In genomic region chr12:71282020-71282419, GRCh38 we compare ENCODE assay signal across 21 cellular contexts.
DNase-seq lines count a peak whose midpoint lies in the region; ATAC-seq and TF ChIP-seq lines count a peak whose summit lies in the region.
"Had no signal": no experiment of that assay in that cellular context is flagged by ENCODE, and none has a peak within 500 bp of the region (broad histone marks: within the 10 kb centered on the region; RNA-seq: fewer than 3 reads in every experiment).

No MANE protein-coding gene starts in this region.

- H2AFZ ChIP-seq in GM23338 (peak overlapping the region; percentile 57), PC-3 (ENCODE audit: low read length) (0 out of 2 replicates have a peak overlapping the region, but pooled peaks have one; percentile 2)
- H2AFZ ChIP-seq: PC-9 had no signal

- H3K36me3 ChIP-seq in GM23338 (ENCODE audit: insufficient read depth) (no peaks in the 10 kb centered on the region), PC-3 (ENCODE audit: low read depth, low read length) (no peaks in the 10 kb centered on the region)
- H3K36me3 ChIP-seq: BE2C had no signal

- BruUV-seq in PC-3 (replicated peaks; lab: Mats Ljungman, UMichigan): no TSS peak

- H3K9ac ChIP-seq in PC-3 (ENCODE audit: low read length): no peak overlapping the region

- H4K20me1 ChIP-seq in GM23338 (replicated peaks; ENCODE audit: insufficient read depth) (no peaks in the 10 kb centered on the region), PC-3 (ENCODE audit: low read length) (no peaks in the 10 kb centered on the region)

- no peak overlapping the region for H3K4me2 ChIP-seq in GM23338
- no peak overlapping the region for H3K4me2 ChIP-seq in PC-3 (ENCODE audit: low read length)
- H3K4me2 ChIP-seq: PC-9 had no signal

- TF ChIP-seq CTCF in GM23338 (conservative IDR thresholded peaks at IDR 0.05; ENCODE audit: low read depth in 2 of 2) (no peak), PC-3 (conservative IDR thresholded peaks at IDR 0.05; ENCODE audit: low read depth, low read length) (no peak)

- peak overlapping the region; percentile 47; the same call in 1 of the 2 replicates for H3K27ac Mint-ChIP-seq in GM23338
- H3K27ac Mint-ChIP-seq: CD4-positive, CD25-positive, alpha-beta regulatory T cell had no signal

- CTCF ChIA-PET in PC-3 (lab: Charles Lee): no interaction called here

- H3F3A ChIP-seq in GM23338 (replicated peaks; ENCODE audit: low read depth) (no peaks in the 10 kb centered on the region), PC-3 (ENCODE audit: low read length, unreplicated experiment) (no peaks in the 10 kb centered on the region)

- H3K9me2 ChIP-seq in GM23338 (ENCODE audit: insufficient read depth): peaks cover 4% of the 10 kb centered on the region; the same call in 1 of the 2 replicates
- H3K9me2 ChIP-seq in PC-3 (replicated peaks; ENCODE audit: low read length): no peaks in the 10 kb centered on the region

- H3K27me3 ChIP-seq in GM23338 (ENCODE audit: insufficient read depth) (no peaks in the 10 kb centered on the region), PC-3 (ENCODE audit: low read length) (no peaks in the 10 kb centered on the region)
- H3K27me3 ChIP-seq: BE2C had no signal

- intact Hi-C loops in PC-3 (cut with micrococcal nuclease) (no loop called here), posterior vena cava (cut with DNase I) (no loop called here)

- H3K4me1 ChIP-seq in GM23338 (ENCODE audit: insufficient read depth) (no peaks in the 10 kb centered on the region), PC-3 (ENCODE audit: insufficient read depth, low read length) (peaks cover 6% of the 10 kb centered on the region; the same call in 1 of the 2 replicates)
- H3K4me1 ChIP-seq: BE2C had no signal

- H3K4me1 Mint-ChIP-seq in GM23338: peaks cover 8% of the 10 kb centered on the region
- H3K4me1 Mint-ChIP-seq: CD4-positive, CD25-positive, alpha-beta regulatory T cell had no signal

- H3K27ac ChIP-seq in GM23338 (ENCODE audit: low read depth) (no peak overlapping the region), PC-3 (ENCODE audit: low read length) (no peak overlapping the region)
- H3K27ac ChIP-seq: PC-9, RWPE1 had no signal

- H3K79me2 ChIP-seq in GM23338 (replicated peaks; ENCODE audit: insufficient read depth): no peaks in the 10 kb centered on the region
- H3K79me2 ChIP-seq in PC-3 (ENCODE audit: low read length): no peaks in the 10 kb centered on the region

- no peak overlapping the region for H3K4me3 ChIP-seq in GM23338
- no peak overlapping the region for H3K4me3 ChIP-seq in PC-3 (ENCODE audit: low read length)
- H3K4me3 ChIP-seq: GM12878, PC-9 had no signal

- ATAC-seq in GM23338: no peak
- ATAC-seq in PC-3: no peak
- ATAC-seq in HG03354 (IDR thresholded peaks at IDR 0.05; ENCODE audit: poor library complexity, severe bottlenecking, unreplicated experiment): no peak
- ATAC-seq: GM12878, SK-N-SH treated with all-trans-retinoic acid at 6 μM for 48 hours had no signal

- H3K4me3 Mint-ChIP-seq in GM23338: no peak overlapping the region
- H3K4me3 Mint-ChIP-seq: CD4-positive, CD25-positive, alpha-beta regulatory T cell had no signal

- H3K27me3 Mint-ChIP-seq in GM23338 (ENCODE audit: insufficient read depth, low read depth, poor library complexity): no peaks in the 10 kb centered on the region
- H3K27me3 Mint-ChIP-seq: CD4-positive, CD25-positive, alpha-beta regulatory T cell had no signal

- H3K36me3 Mint-ChIP-seq in GM23338 (ENCODE audit: low read depth): no peaks in the 10 kb centered on the region
- H3K36me3 Mint-ChIP-seq: CD4-positive, CD25-positive, alpha-beta regulatory T cell had no signal

- DNase-seq in GM23338 (ENCODE audit: low spot score): peak; percentile 8
- peak; percentile 15 for DNase-seq in PC-3
- DNase-seq in iPS-NIHi7 (ENCODE audit: extremely low spot score): peak; percentile 26
- peak; percentile 61 for DNase-seq in posterior vena cava (ENCODE audit: low spot score)
- DNase-seq in NCI-H2107 (lab: John Stamatoyannopoulos, UW): no peak
- DNase-seq in stimulated activated naive CD4-positive, alpha-beta T cell (lab: John Stamatoyannopoulos, UW): no peak
- DNase-seq: BE2C; CD4-positive, CD25-positive, alpha-beta regulatory T cell; COR-L47; MM.1S; NCI-H1092; NCI-H1436 treated with DMSO at 0.1 percent for 48 hours; NCI-H2029; NCI-H524; NCI-H82; PC-9; SIG-M5 had no signal

- POLR2A ChIA-PET in PC-3 (lab: Charles Lee; ENCODE audit: unreplicated experiment): no interaction called here

- no peaks in the 10 kb centered on the region for H3K9me3 Mint-ChIP-seq in GM23338

- H3K9me3 ChIP-seq in PC-3 (ENCODE audit: low read length): no peaks in the 10 kb centered on the region
- H3K9me3 ChIP-seq: BE2C had no signal

TF ChIP-seq in GM23338, 12 proteins besides CTCF, POLR2A, EP300 and RAD21:
- no peak for TF ChIP-seq ETS1 (IDR thresholded peaks at IDR 0.05)
- no peak for TF ChIP-seq NANOG (IDR thresholded peaks at IDR 0.05; ENCODE audit: borderline replicate concordance)
- TF ChIP-seq EZH2phosphoT487 (IDR thresholded peaks at IDR 0.05; ENCODE audit: unreplicated experiment): no peak
TF ChIP-seq in GM23338: peak in this region for 0.

Comparison
In these comparisons a context has a peak if more than half of its experiments do, and no peak if none do; other contexts are left out.
1. DNase-seq: peak in GM23338 (single experiment), PC-3 (single experiment), iPS-NIHi7 (single experiment) and posterior vena cava (single experiment); none in NCI-H2107 (single experiment) and stimulated activated naive CD4-positive, alpha-beta T cell (0 of 6).